1 cellular context compared by ENCODE assay signal in the genomic region with DNA sequence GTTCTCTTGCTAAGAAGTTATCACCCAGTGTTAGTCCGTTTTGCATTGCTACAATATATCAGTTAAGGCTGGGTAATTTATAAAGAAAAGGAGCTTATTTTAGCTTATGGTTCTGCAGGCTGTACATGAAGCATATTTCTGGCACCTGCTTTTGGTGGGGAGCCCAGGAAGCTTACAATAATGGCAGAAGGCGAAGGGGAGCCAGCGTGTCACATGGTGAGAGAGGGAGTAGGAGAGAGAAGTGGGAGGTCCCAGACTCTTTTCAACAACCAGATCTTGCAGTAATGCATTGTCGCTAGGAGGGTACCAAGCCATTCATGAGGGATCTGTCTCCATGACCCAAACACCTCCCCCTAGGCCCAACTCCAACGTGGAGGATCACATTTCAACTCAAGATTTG.
TF ChIP-seq lines count a peak whose summit lies in the region.

No MANE protein-coding gene starts in this region.

TF ChIP-seq in IMR-90, 13 proteins besides CTCF, POLR2A, EP300 and RAD21 (continued from another document):
- no peak for TF ChIP-seq MXI1 (IDR thresholded peaks at IDR 0.05; ENCODE audit: borderline replicate concordance, low read depth, low read length)
- no peak for TF ChIP-seq CEBPB (IDR thresholded peaks at IDR 0.05; ENCODE audit: low read depth, low read length)
- no peak for TF ChIP-seq NFE2L2 (IDR thresholded peaks at IDR 0.05; ENCODE audit: low read depth, low read length)
- TF ChIP-seq SMC3 (IDR thresholded peaks at IDR 0.05; ENCODE audit: low read depth, low read length): no peak
- TF ChIP-seq MAZ (IDR thresholded peaks at IDR 0.05; ENCODE audit: borderline replicate concordance, low read depth, low read length): no peak
- TF ChIP-seq CHD1 (IDR thresholded peaks at IDR 0.05; ENCODE audit: low read depth, low read length): no peak
- no peak for TF ChIP-seq BHLHE40 (IDR thresholded peaks at IDR 0.05; ENCODE audit: low read depth, low read length)
- TF ChIP-seq, protein P1, sequence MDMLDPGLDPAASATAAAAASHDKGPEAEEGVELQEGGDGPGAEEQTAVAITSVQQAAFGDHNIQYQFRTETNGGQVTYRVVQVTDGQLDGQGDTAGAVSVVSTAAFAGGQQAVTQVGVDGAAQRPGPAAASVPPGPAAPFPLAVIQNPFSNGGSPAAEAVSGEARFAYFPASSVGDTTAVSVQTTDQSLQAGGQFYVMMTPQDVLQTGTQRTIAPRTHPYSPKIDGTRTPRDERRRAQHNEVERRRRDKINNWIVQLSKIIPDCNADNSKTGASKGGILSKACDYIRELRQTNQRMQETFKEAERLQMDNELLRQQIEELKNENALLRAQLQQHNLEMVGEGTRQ (IDR thresholded peaks at IDR 0.05; ENCODE audit: low read depth, low read length): no peak
- no peak for TF ChIP-seq FOS (IDR thresholded peaks at IDR 0.05; ENCODE audit: low read depth, low read length)
- TF ChIP-seq RFX5 (IDR thresholded peaks at IDR 0.05; ENCODE audit: low read depth, low read length): no peak
- TF ChIP-seq, protein P2, sequence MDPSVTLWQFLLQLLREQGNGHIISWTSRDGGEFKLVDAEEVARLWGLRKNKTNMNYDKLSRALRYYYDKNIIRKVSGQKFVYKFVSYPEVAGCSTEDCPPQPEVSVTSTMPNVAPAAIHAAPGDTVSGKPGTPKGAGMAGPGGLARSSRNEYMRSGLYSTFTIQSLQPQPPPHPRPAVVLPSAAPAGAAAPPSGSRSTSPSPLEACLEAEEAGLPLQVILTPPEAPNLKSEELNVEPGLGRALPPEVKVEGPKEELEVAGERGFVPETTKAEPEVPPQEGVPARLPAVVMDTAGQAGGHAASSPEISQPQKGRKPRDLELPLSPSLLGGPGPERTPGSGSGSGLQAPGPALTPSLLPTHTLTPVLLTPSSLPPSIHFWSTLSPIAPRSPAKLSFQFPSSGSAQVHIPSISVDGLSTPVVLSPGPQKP (IDR thresholded peaks at IDR 0.05; ENCODE audit: borderline replicate concordance, low read depth, low read length): no peak
- TF ChIP-seq RCOR1 (IDR thresholded peaks at IDR 0.05; ENCODE audit: insufficient replicate concordance, low read length): no peak
